In the genomic region with DNA sequence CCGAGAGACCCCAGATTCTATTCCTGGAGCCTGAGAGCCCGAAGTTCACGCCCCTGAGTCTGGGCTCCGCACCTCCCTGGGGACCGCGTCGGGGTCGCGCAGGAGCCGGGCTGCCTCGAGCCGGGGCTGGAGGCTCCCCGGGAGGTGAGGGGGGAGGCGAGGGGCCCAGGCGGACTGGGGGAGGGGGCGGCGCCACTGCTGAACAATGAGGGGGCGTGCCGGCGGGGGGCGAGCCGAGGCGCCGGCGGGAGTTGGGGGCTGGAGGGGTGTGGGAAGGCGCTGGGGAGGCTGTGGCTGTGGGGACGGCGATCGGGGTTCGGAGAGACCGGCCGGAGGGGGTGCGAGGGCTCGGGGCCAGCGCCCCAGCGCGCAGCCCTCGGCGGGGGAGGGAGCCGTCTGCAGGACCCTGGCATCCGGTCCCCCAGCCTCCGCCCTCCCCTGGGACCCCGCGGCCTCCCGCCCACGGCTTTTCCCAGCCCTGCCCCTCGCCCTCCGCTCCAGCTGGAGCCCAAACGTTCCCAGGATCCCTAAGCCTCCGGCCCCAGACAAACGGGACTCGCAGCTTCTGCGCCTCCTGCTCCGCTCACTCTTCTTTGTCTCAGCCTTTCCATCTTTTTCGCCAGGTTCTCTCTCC, we compare ENCODE assay signal across 8 cellular contexts. TPM values are rescaled to one million over a fixed set of nuclear protein-coding genes. Genes with fewer than 3 reads are reported as not detected.
A peak's percentile ranks its signal among the peaks of the same experiment; 100 is the strongest.
DNase-seq lines count a peak whose midpoint lies in the region; ATAC-seq and TF ChIP-seq lines count a peak whose summit lies in the region.

No MANE protein-coding gene starts in this region.

- H3K9me3 ChIP-seq in NT2/D1 (ENCODE audit: insufficient read depth, low read length) (no peaks in the 10 kb centered on the region), breast epithelium (no peaks in the 10 kb centered on the region), stomach (no peaks in the 10 kb centered on the region)

- peak overlapping the region; percentile 87 for H3K9ac ChIP-seq in NT2/D1 (ENCODE audit: insufficient read length, low read depth)

- peaks cover 40% of the 10 kb centered on the region for H3K36me3 ChIP-seq in NT2/D1 (ENCODE audit: insufficient read depth, insufficient read length, low read length)
- H3K36me3 ChIP-seq in breast epithelium = no peaks in the 10 kb centered on the region
- peaks cover 12 to 28% (median 22%) of the 10 kb centered on the region in 4 donors for H3K36me3 ChIP-seq in stomach

- no peak for TF ChIP-seq EP300 in stomach (IDR thresholded peaks at IDR 0.05)

- TF ChIP-seq CTCF in breast epithelium (IDR thresholded peaks at IDR 0.05) (no peak), stomach (IDR thresholded peaks at IDR 0.05) (no peak)

- peak overlapping the region; percentile 100 for H3K27ac ChIP-seq in breast epithelium
- peak overlapping the region; percentile 82 to 100 (median 98) for H3K27ac ChIP-seq in stomach

- H3K4me3 ChIP-seq in NT2/D1 (ENCODE audit: insufficient read length, low read depth) (peak overlapping the region; percentile 88), breast epithelium (peak overlapping the region; percentile 81 to 98 (median 96)), stomach (peak overlapping the region; percentile 57 to 95 (median 92))

- intact Hi-C loops in breast epithelium (cut with DNase I; ENCODE audit: low total_unique reads) (no loop called here), stomach (cut with DNase I; ENCODE audit: low total_unique reads) (no loop called here)

- H3K4me1 ChIP-seq in NT2/D1 (ENCODE audit: insufficient read depth, insufficient read length) (peaks cover 16% of the 10 kb centered on the region), breast epithelium (no peaks in the 10 kb centered on the region), stomach (peaks cover 23 to 70% (median 64%) of the 10 kb centered on the region in 4 donors)

- no peak for ATAC-seq in HG03439 (IDR thresholded peaks at IDR 0.05; ENCODE audit: unreplicated experiment)

- WGBS in stomach, 5 donors = 1 to 8% (median 4%) methylated on average over 15 to 54 of the region's 55 CpGs

- DNase-seq in NCI-H1417 (lab: John Stamatoyannopoulos, UW) (peak in 2 of 3 experiments; percentile 64 to 65), NCI-H1417 treated with DMSO at 0.1 percent for 48 hours (lab: John Stamatoyannopoulos, UW) (no peak), NT2/D1 (ENCODE audit: low read depth, low spot score) (no peak), breast epithelium (ENCODE audit: low spot score in 2 of 2) (peak in 1 of 2 donors; percentile 61), islet precursor cell (peak; percentile 70), stomach (no peak), NCI-H774 (lab: John Stamatoyannopoulos, UW) (no peak)

- no peak for TF ChIP-seq POLR2A in breast epithelium (IDR thresholded peaks at IDR 0.05)
- peak in 1 of 4 donors; percentile 10 for TF ChIP-seq POLR2A in stomach (IDR thresholded peaks at IDR 0.05)

- H3K27me3 ChIP-seq in NT2/D1 (ENCODE audit: insufficient read depth, insufficient read length) = no peaks in the 10 kb centered on the region
- no peaks in the 10 kb centered on the region for H3K27me3 ChIP-seq in breast epithelium
- H3K27me3 ChIP-seq in stomach = no peaks in the 10 kb centered on the region

RNA-seq across cellular contexts. Expression of gene PLEKHG2, which starts 0.9 kb away (rescaled TPM):
- total RNA-seq in breast epithelium (10 to 100 TPM in 2 of 3 donors, 1 to 10 TPM in 1; 8.0 to 11.8 (median 10.2) TPM), stomach (10 to 100 TPM in 2 of 5 donors, 1 to 10 TPM in 3; 1.4 to 20.2 (median 8.5) TPM)
- 1 to 10 TPM; 4.6 to 6.3 (median 4.9) TPM for polyA plus RNA-seq in stomach

RNA-seq across cellular contexts. Expression of gene ZFP36, which starts 6.7 kb away (rescaled TPM):
- total RNA-seq in breast epithelium (100 to 1,000 TPM in 2 of 3 donors, 10 to 100 TPM in 1; 91.7 to 299 (median 143) TPM), stomach (1,000 to 10,000 TPM in 1 of 5 donors, 100 to 1,000 TPM in 3, 10 to 100 TPM in 1; 26.1 to 1,667 (median 340) TPM)
- 100 to 1,000 TPM; 127 to 150 (median 136) TPM for polyA plus RNA-seq in stomach

RNA-seq across cellular contexts. Expression of gene MED29, which starts 22.2 kb away (rescaled TPM):
- total RNA-seq in breast epithelium = 10 to 100 TPM; 36.6 to 49.5 (median 47.3) TPM
- total RNA-seq in stomach = 10 to 100 TPM in 4 of 5 donors, 1 to 10 TPM in 1; 6.4 to 91.0 (median 23.0) TPM
- 10 to 100 TPM; 20.4 to 22.1 (median 20.5) TPM for polyA plus RNA-seq in stomach

RNA-seq across cellular contexts. Expression of gene RPS16, which starts 22.4 kb away (rescaled TPM):
- 1,000 to 10,000 TPM; 1,681 to 3,245 (median 1,756) TPM for total RNA-seq in breast epithelium
- 1,000 to 10,000 TPM in 3 of 5 donors, 100 to 1,000 TPM in 1, 10 to 100 TPM in 1; 69.0 to 2,451 (median 1,419) TPM for total RNA-seq in stomach
- polyA plus RNA-seq in stomach = 1,000 to 10,000 TPM; 3,264 to 4,294 (median 3,586) TPM

RNA-seq across cellular contexts. Expression of gene PAF1, which starts 22.5 kb away (rescaled TPM):
- total RNA-seq in breast epithelium (10 to 100 TPM; 41.3 to 49.5 (median 45.2) TPM), stomach (10 to 100 TPM in 3 of 5 donors, 1 to 10 TPM in 2; 7.0 to 77.2 (median 21.4) TPM)
- polyA plus RNA-seq in stomach = 10 to 100 TPM; 31.7 to 49.0 (median 32.2) TPM

Comparison
In these comparisons a context has a peak if more than half of its experiments do, and no peak if none do; other contexts are left out.
1. DNase-seq: peak in NCI-H1417 (2 of 3) and islet precursor cell (single experiment); none in NCI-H1417 treated with DMSO at 0.1 percent for 48 hours (single experiment), NT2/D1 (single experiment), stomach (single experiment) and NCI-H774 (single experiment).
2. Peak in every context shown above with its lines, with median percentiles within 50 percentile points of each other: H3K4me3 ChIP-seq.